In genomic region chr13:45545686-45546409, GRCh38 we compare ENCODE assay signal across 19 cellular contexts.
"Had no signal": no experiment of that assay in that cellular context is flagged by ENCODE, and none has a peak within 500 bp of the region (broad histone marks: within the 10 kb centered on the region; RNA-seq: fewer than 3 reads in every experiment).

No MANE protein-coding gene starts in this region.

- H3K27me3 ChIP-seq: body of pancreas, thyroid gland, uterus had no signal

- H3K27me3 Mint-ChIP-seq: activated CD4-positive, alpha-beta memory T cell treated with anti-CD3 and anti-CD28 coated beads, Interleukin-2, amount 10 ng/mL, durations not matched to agents 7 days and 5 days had no signal

- H3K4me1 Mint-ChIP-seq: activated CD4-positive, alpha-beta memory T cell treated with anti-CD3 and anti-CD28 coated beads, Interleukin-2, amount 10 ng/mL, durations not matched to agents 7 days and 5 days; activated CD8-positive, alpha-beta memory T cell treated with anti-CD3 and anti-CD28 coated beads, Interleukin-2, amount 10 ng/mL, durations not matched to agents 7 days and 5 days; activated naive CD8-positive, alpha-beta T cell treated with anti-CD3 and anti-CD28 coated beads, Interleukin-2, amount 10 ng/mL, durations not matched to agents 7 days and 5 days; mesothelial cell of epicardium; nephron; WTC11 had no signal

- H3K36me3 ChIP-seq: thyroid gland, uterus had no signal

- H3K27ac Mint-ChIP-seq: activated CD4-positive, alpha-beta memory T cell treated with anti-CD3 and anti-CD28 coated beads, Interleukin-2, amount 10 ng/mL, durations not matched to agents 7 days and 5 days; activated CD8-positive, alpha-beta memory T cell treated with anti-CD3 and anti-CD28 coated beads, Interleukin-2, amount 10 ng/mL, durations not matched to agents 7 days and 5 days; activated naive CD8-positive, alpha-beta T cell treated with anti-CD3 and anti-CD28 coated beads, Interleukin-2, amount 10 ng/mL, durations not matched to agents 7 days and 5 days; mesothelial cell of epicardium; nephron; T-helper 2 cell treated with Interferon-gamma antibody and Interleukin-4, amounts not matched to agents 5 μg/mL and 100 μg/mL, for 36 hours; WTC11 had no signal

- H3K4me1 ChIP-seq: body of pancreas, thyroid gland, uterus had no signal

- H3K27ac ChIP-seq: body of pancreas, thyroid gland, uterus had no signal

- H3K9me3 ChIP-seq: body of pancreas, thyroid gland, uterus had no signal

- DNase-seq: activated CD4-positive, alpha-beta memory T cell treated with anti-CD3 and anti-CD28 coated beads, Interleukin-2, amount 10 ng/mL, durations not matched to agents 7 days and 5 days; activated CD4-positive, alpha-beta T cell treated with anti-CD3 and anti-CD28 coated beads for 4 hours; activated CD8-positive, alpha-beta memory T cell treated with anti-CD3 and anti-CD28 coated beads, Interleukin-2, amount 10 ng/mL, durations not matched to agents 7 days and 5 days; activated naive CD8-positive, alpha-beta T cell treated with anti-CD3 and anti-CD28 coated beads, Interleukin-2, amount 10 ng/mL, durations not matched to agents 7 days and 5 days; body of pancreas; dermis blood vessel endothelial cell; effector memory CD4-positive, alpha-beta T cell; glutamatergic neuron; hippocampal formation; occipital lobe; retina; stimulated activated naive CD4-positive, alpha-beta T cell treated with Interleukin-2 at 50 U/mL for 16 hours; thyroid gland; uterus had no signal

- H3K4me3 Mint-ChIP-seq: activated CD4-positive, alpha-beta memory T cell treated with anti-CD3 and anti-CD28 coated beads, Interleukin-2, amount 10 ng/mL, durations not matched to agents 7 days and 5 days; activated CD8-positive, alpha-beta memory T cell treated with anti-CD3 and anti-CD28 coated beads, Interleukin-2, amount 10 ng/mL, durations not matched to agents 7 days and 5 days; activated naive CD8-positive, alpha-beta T cell treated with anti-CD3 and anti-CD28 coated beads, Interleukin-2, amount 10 ng/mL, durations not matched to agents 7 days and 5 days; mesothelial cell of epicardium; nephron; T-helper 2 cell treated with Interferon-gamma antibody and Interleukin-4, amounts not matched to agents 5 μg/mL and 100 μg/mL, for 36 hours; WTC11 had no signal

- ATAC-seq: activated CD8-positive, alpha-beta memory T cell treated with anti-CD3 and anti-CD28 coated beads, Interleukin-2, amount 10 ng/mL, durations not matched to agents 7 days and 5 days; body of pancreas; WTC11 had no signal

- H3K4me3 ChIP-seq: body of pancreas, thyroid gland, uterus had no signal

- FAIRE-seq: islet of Langerhans had no signal

- H3K36me3 Mint-ChIP-seq: activated CD8-positive, alpha-beta memory T cell treated with anti-CD3 and anti-CD28 coated beads, Interleukin-2, amount 10 ng/mL, durations not matched to agents 7 days and 5 days; activated naive CD8-positive, alpha-beta T cell treated with anti-CD3 and anti-CD28 coated beads, Interleukin-2, amount 10 ng/mL, durations not matched to agents 7 days and 5 days; mesothelial cell of epicardium; WTC11 had no signal

- H3K9me3 Mint-ChIP-seq: activated CD4-positive, alpha-beta memory T cell treated with anti-CD3 and anti-CD28 coated beads, Interleukin-2, amount 10 ng/mL, durations not matched to agents 7 days and 5 days; activated naive CD8-positive, alpha-beta T cell treated with anti-CD3 and anti-CD28 coated beads, Interleukin-2, amount 10 ng/mL, durations not matched to agents 7 days and 5 days; mesothelial cell of epicardium; nephron; T-helper 2 cell treated with Interferon-gamma antibody and Interleukin-4, amounts not matched to agents 5 μg/mL and 100 μg/mL, for 36 hours; WTC11 had no signal
